Comparison of ENCODE assay signal across 8 cellular contexts in genomic region chr18:32093523-32093922, GRCh38. TPM values are rescaled to one million over a fixed set of nuclear protein-coding genes. Genes with fewer than 3 reads are reported as not detected.
A peak's percentile ranks its signal among the peaks of the same experiment; 100 is the strongest.
DNase-seq lines count a peak whose midpoint lies in the region; ATAC-seq and TF ChIP-seq lines count a peak whose summit lies in the region.

No MANE protein-coding gene starts in this region.

- H3K36me3 ChIP-seq in lung (ENCODE audit: control insufficient read depth in 2 of 2, insufficient read depth in 2 of 2, low read length in 2 of 2) (no peaks in the 10 kb centered on the region), aorta (ENCODE audit: control insufficient read depth in 1 of 2, insufficient read depth in 2 of 2, low read length in 1 of 2) (no peaks in the 10 kb centered on the region)

- no peaks in the 10 kb centered on the region for H3K9me3 ChIP-seq in lung (ENCODE audit: control insufficient read depth in 2 of 2, insufficient read depth in 1 of 2, low read length in 1 of 2)
- no peaks in the 10 kb centered on the region for H3K9me3 ChIP-seq in aorta (ENCODE audit: control insufficient read depth, low read length)

- no peak for TF ChIP-seq CTCF in GM10248 (IDR thresholded peaks at IDR 0.05; ENCODE audit: control extremely low read depth, extremely low read depth, low read depth, missing control alignments)
- no peak for TF ChIP-seq CTCF in astrocyte of the spinal cord (IDR thresholded peaks at IDR 0.05; ENCODE audit: low read depth, low read length)
- TF ChIP-seq CTCF in lung (IDR thresholded peaks at IDR 0.05; ENCODE audit: control extremely low read depth, extremely low read depth), result no peak

- peak overlapping the region; percentile 90 to 99 (median 97) for H3K27ac Mint-ChIP-seq in IgD-negative memory B cell

- 6 to 12% methylated on average over 7 of the region's 7 CpGs for WGBS in lung, 2 donors
- 2 to 3% methylated on average over 7 of the region's 7 CpGs for WGBS in aorta, 2 donors

- intact Hi-C loops in aorta (cut with DNase I), result loop anchor here (2.0 to 10.0 kb wide), 5 partner anchors 149 to 381 kb away; partner anchors contain the start of genes GAREM1 (in 2 of the 2) and TRAPPC8 (in 2 of the 2)

- in situ Hi-C loops in astrocyte of the spinal cord (cut with HindIII; ENCODE audit: low sequenced_read_pairs), result no loop called here

- H3K36me3 Mint-ChIP-seq in IgD-negative memory B cell, result peaks cover 6% of the 10 kb centered on the region

- H3K9me3 Mint-ChIP-seq in IgD-negative memory B cell, result no peaks in the 10 kb centered on the region

- POLR2A ChIA-PET in GM10248 (lab: Yijun Ruan, JAX), result no interaction called here

- H3K4me1 ChIP-seq in lung (ENCODE audit: control insufficient read depth in 2 of 2, insufficient read depth in 2 of 2, low read length in 2 of 2), result peaks cover 4 to 18% of the 10 kb centered on the region in 2 donors
- H3K4me1 ChIP-seq in aorta (ENCODE audit: control insufficient read depth in 1 of 2, insufficient read depth in 2 of 2, low read length in 2 of 2), result no peaks in the 10 kb centered on the region

- peaks cover 32 to 38% (median 35%) of the 10 kb centered on the region in 3 donors for H3K4me1 Mint-ChIP-seq in IgD-negative memory B cell

- DNase-seq in GM10248 (ENCODE audit: extremely low spot score) (peak; percentile 23), astrocyte of the spinal cord (ENCODE audit: low read depth, low spot score) (no peak), lung (ENCODE audit: low spot score) (no peak), aorta (no peak), kidney glomerular epithelial cell (lab: John Stamatoyannopoulos, UW) (no peak)
- DNase-seq in NK-92 treated with Interleukin-12 subunit alpha and Interleukin-12 subunit beta, amount 100 ng/mL, for 24 hours (lab: John Stamatoyannopoulos, UW), result no peak

- no peaks in the 10 kb centered on the region for H3K27me3 Mint-ChIP-seq in IgD-negative memory B cell

- H3K4me3 ChIP-seq in astrocyte of the spinal cord (ENCODE audit: low read depth, low read length) (peak overlapping the region; percentile 89), lung (peak overlapping the region; percentile 89), aorta (ENCODE audit: low read length in 2 of 2) (peak overlapping the region; percentile 51 to 57)

- ATAC-seq in lung (ENCODE audit: insufficient read depth, low FRiP score) (no peak), aorta (ENCODE audit: low FRiP score) (no peak), GM19035 (IDR thresholded peaks at IDR 0.05; ENCODE audit: unreplicated experiment) (no peak)

- peak overlapping the region; percentile 96 to 100 (median 98) for H3K4me3 Mint-ChIP-seq in IgD-negative memory B cell

- CTCF ChIA-PET in GM10248 (lab: Yijun Ruan, JAX), result interaction anchor here (0.9 to 1.3 kb wide), 2 partner anchors 11 to 13 kb away, joined by 3 to 4 read pairs; no protein-coding TSS in a partner anchor

- no peaks in the 10 kb centered on the region for H3K27me3 ChIP-seq in lung (ENCODE audit: control insufficient read depth, insufficient read depth)
- no peaks in the 10 kb centered on the region for H3K27me3 ChIP-seq in aorta (ENCODE audit: control insufficient read depth in 1 of 2, insufficient read depth in 2 of 2, low read length in 1 of 2)

- H3K27ac ChIP-seq in lung (ENCODE audit: low read depth in 1 of 2, low read length in 1 of 2) (peak overlapping the region; percentile 93 to 98), aorta (ENCODE audit: low read depth in 1 of 2, low read length in 2 of 2) (peak overlapping the region in 1 of 2 donors; percentile 13)

RNA-seq across cellular contexts. Expression of gene RNF138, which starts 1.8 kb away (rescaled TPM):
- polyA plus RNA-seq in IgD-negative memory B cell (62.4 TPM), lung (10 to 100 TPM; 13.1 to 22.1 TPM), aorta (10 to 100 TPM in 1 of 2 donors, 1 to 10 TPM in 1; 7.8 to 15.0 TPM)
- total RNA-seq in lung (10 to 100 TPM; 23.6 to 37.9 TPM), aorta (10 to 100 TPM; 21.0 to 22.4 TPM)
